ENCODE assay signal across 1 cellular context in the genomic region with DNA sequence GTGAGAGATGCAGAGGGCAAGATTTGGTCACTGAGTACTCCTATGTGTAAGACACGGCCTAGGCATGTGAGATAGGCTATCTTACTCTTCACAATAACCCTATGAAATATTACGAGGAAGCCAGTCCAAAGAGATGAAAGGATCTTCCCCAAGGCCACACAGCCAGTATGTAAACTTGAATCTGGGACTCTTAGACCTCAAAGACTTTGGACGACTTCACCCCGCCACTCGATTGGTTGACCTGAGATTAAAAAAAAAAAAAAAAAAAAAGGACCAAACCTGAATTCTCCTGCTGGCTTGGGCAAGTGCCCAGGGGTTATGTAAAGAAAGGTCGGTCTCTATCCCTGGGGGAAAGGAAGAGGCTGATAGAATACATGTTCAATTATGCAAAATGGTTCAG.
A peak's percentile ranks its signal among the peaks of the same experiment; 100 is the strongest.
TF ChIP-seq lines count a peak whose summit lies in the region.

No MANE protein-coding gene starts in this region.

TF ChIP-seq in HepG2, 621 proteins besides CTCF, POLR2A, EP300 and RAD21 (continued from another document and continues in another):
- TF ChIP-seq, protein P1, sequence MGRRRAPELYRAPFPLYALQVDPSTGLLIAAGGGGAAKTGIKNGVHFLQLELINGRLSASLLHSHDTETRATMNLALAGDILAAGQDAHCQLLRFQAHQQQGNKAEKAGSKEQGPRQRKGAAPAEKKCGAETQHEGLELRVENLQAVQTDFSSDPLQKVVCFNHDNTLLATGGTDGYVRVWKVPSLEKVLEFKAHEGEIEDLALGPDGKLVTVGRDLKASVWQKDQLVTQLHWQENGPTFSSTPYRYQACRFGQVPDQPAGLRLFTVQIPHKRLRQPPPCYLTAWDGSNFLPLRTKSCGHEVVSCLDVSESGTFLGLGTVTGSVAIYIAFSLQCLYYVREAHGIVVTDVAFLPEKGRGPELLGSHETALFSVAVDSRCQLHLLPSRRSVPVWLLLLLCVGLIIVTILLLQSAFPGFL (CRISPR knock-in tag; IDR thresholded peaks at IDR 0.05), result no peak
- TF ChIP-seq, protein P2, sequence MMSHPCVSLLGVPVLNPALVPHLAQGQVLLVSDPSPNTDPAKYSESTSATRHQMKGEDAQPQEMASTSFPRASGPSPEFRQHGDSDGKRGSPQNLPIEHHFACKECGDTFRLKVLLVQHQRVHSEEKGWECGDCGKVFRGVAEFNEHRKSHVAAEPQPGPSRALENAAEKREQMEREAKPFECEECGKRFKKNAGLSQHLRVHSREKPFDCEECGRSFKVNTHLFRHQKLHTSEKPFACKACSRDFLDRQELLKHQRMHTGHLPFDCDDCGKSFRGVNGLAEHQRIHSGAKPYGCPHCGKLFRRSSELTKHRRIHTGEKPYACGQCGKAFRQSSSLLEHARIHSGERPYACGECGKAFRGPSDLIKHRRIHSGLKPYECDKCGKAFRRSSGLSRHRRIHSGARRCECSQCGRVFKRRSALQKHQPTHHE (CRISPR knock-in tag; IDR thresholded peaks at IDR 0.05; ENCODE audit: borderline replicate concordance), result no peak
- TF ChIP-seq TP53 (CRISPR knock-in tag; conservative IDR thresholded peaks at IDR 0.05) (no peak), TEAD2 (CRISPR knock-in tag; IDR thresholded peaks at IDR 0.05) (no peak), NKX3-1 (CRISPR knock-in tag; IDR thresholded peaks at IDR 0.05) (peak; percentile 57; the same call in 1 of the 2 replicates), GPN1 (CRISPR knock-in tag; IDR thresholded peaks at IDR 0.05; ENCODE audit: borderline replicate concordance) (no peak), ISL2 (CRISPR knock-in tag; IDR thresholded peaks at IDR 0.05) (0 out of 2 replicates have a peak, but pooled peaks have one; percentile 28), CREM (IDR thresholded peaks at IDR 0.05) (no peak), CREM (CRISPR knock-in tag; IDR thresholded peaks at IDR 0.05) (no peak), ARNTL (CRISPR knock-in tag; IDR thresholded peaks at IDR 0.05) (no peak), ETV6 (CRISPR knock-in tag; conservative IDR thresholded peaks at IDR 0.05) (no peak), RARA (CRISPR knock-in tag; IDR thresholded peaks at IDR 0.05) (peak; percentile 58), FOXM1 (CRISPR knock-in tag; IDR thresholded peaks at IDR 0.05) (no peak), ZNF44 (CRISPR knock-in tag; IDR thresholded peaks at IDR 0.05) (no peak), CHD2 (IDR thresholded peaks at IDR 0.05; ENCODE audit: low read depth, low read length) (no peak), SRSF4 (IDR thresholded peaks at IDR 0.05; ENCODE audit: low read depth, low read length, poor library complexity, severe bottlenecking) (no peak), ZNF432 (CRISPR knock-in tag; IDR thresholded peaks at IDR 0.05; ENCODE audit: borderline replicate concordance) (no peak), ZNF17 (CRISPR knock-in tag; IDR thresholded peaks at IDR 0.05) (no peak), ZNF780A (CRISPR knock-in tag; IDR thresholded peaks at IDR 0.05) (no peak), SOX13 (IDR thresholded peaks at IDR 0.05) (no peak), SOX13 (CRISPR knock-in tag; conservative IDR thresholded peaks at IDR 0.05 in 1 of 2, IDR thresholded peaks at IDR 0.05 in 1 of 2) (peak in 1 of 2 experiments; percentile 34; a peak in 1 of 4 replicates), ZFP1 (CRISPR knock-in tag; IDR thresholded peaks at IDR 0.05) (no peak), ZNF703 (CRISPR knock-in tag; IDR thresholded peaks at IDR 0.05; ENCODE audit: borderline replicate concordance) (no peak), RBAK (CRISPR knock-in tag; IDR thresholded peaks at IDR 0.05) (no peak), NCOR1 (IDR thresholded peaks at IDR 0.05; ENCODE audit: borderline replicate concordance, low read length) (peak; percentile 53; the same call in 1 of the 2 replicates), MXI1 (IDR thresholded peaks at IDR 0.05; ENCODE audit: borderline replicate concordance, low read depth, low read length) (no peak), KLF15 (CRISPR knock-in tag; IDR thresholded peaks at IDR 0.05; ENCODE audit: borderline replicate concordance) (no peak), ZNF766 (CRISPR knock-in tag; IDR thresholded peaks at IDR 0.05; ENCODE audit: borderline replicate concordance) (no peak), RXRB (CRISPR knock-in tag; IDR thresholded peaks at IDR 0.05; ENCODE audit: borderline replicate concordance) (0 out of 2 replicates have a peak, but pooled peaks have one; percentile 17), CENPT (CRISPR knock-in tag; IDR thresholded peaks at IDR 0.05; ENCODE audit: low read depth) (no peak), ZNF3 (CRISPR knock-in tag; IDR thresholded peaks at IDR 0.05) (no peak), SALL2 (CRISPR knock-in tag; IDR thresholded peaks at IDR 0.05) (no peak), HDAC1 (CRISPR knock-in tag; IDR thresholded peaks at IDR 0.05) (no peak), FOXJ3 (CRISPR knock-in tag; IDR thresholded peaks at IDR 0.05; ENCODE audit: borderline replicate concordance) (0 out of 2 replicates have a peak, but pooled peaks have one; percentile 40), TEAD3 (CRISPR knock-in tag; optimal IDR thresholded peaks at IDR 0.05; ENCODE audit: borderline replicate concordance) (no peak), ATRX (CRISPR knock-in tag; IDR thresholded peaks at IDR 0.05; ENCODE audit: borderline replicate concordance) (no peak)
- TF ChIP-seq, protein P3, sequence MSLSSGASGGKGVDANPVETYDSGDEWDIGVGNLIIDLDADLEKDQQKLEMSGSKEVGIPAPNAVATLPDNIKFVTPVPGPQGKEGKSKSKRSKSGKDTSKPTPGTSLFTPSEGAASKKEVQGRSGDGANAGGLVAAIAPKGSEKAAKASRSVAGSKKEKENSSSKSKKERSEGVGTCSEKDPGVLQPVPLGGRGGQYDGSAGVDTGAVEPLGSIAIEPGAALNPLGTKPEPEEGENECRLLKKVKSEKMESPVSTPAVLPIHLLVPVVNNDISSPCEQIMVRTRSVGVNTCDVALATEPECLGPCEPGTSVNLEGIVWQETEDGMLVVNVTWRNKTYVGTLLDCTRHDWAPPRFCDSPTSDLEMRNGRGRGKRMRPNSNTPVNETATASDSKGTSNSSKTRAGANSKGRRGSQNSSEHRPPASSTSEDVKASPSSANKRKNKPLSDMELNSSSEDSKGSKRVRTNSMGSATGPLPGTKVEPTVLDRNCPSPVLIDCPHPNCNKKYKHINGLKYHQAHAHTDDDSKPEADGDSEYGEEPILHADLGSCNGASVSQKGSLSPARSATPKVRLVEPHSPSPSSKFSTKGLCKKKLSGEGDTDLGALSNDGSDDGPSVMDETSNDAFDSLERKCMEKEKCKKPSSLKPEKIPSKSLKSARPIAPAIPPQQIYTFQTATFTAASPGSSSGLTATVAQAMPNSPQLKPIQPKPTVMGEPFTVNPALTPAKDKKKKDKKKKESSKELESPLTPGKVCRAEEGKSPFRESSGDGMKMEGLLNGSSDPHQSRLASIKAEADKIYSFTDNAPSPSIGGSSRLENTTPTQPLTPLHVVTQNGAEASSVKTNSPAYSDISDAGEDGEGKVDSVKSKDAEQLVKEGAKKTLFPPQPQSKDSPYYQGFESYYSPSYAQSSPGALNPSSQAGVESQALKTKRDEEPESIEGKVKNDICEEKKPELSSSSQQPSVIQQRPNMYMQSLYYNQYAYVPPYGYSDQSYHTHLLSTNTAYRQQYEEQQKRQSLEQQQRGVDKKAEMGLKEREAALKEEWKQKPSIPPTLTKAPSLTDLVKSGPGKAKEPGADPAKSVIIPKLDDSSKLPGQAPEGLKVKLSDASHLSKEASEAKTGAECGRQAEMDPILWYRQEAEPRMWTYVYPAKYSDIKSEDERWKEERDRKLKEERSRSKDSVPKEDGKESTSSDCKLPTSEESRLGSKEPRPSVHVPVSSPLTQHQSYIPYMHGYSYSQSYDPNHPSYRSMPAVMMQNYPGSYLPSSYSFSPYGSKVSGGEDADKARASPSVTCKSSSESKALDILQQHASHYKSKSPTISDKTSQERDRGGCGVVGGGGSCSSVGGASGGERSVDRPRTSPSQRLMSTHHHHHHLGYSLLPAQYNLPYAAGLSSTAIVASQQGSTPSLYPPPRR (CRISPR knock-in tag; IDR thresholded peaks at IDR 0.05; ENCODE audit: borderline replicate concordance), result peak; percentile 46; the same call in 1 of the 2 replicates
- TF ChIP-seq, protein P4, sequence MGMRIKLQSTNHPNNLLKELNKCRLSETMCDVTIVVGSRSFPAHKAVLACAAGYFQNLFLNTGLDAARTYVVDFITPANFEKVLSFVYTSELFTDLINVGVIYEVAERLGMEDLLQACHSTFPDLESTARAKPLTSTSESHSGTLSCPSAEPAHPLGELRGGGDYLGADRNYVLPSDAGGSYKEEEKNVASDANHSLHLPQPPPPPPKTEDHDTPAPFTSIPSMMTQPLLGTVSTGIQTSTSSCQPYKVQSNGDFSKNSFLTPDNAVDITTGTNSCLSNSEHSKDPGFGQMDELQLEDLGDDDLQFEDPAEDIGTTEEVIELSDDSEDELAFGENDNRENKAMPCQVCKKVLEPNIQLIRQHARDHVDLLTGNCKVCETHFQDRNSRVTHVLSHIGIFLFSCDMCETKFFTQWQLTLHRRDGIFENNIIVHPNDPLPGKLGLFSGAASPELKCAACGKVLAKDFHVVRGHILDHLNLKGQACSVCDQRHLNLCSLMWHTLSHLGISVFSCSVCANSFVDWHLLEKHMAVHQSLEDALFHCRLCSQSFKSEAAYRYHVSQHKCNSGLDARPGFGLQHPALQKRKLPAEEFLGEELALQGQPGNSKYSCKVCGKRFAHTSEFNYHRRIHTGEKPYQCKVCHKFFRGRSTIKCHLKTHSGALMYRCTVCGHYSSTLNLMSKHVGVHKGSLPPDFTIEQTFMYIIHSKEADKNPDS (CRISPR knock-in tag; IDR thresholded peaks at IDR 0.05), result no peak
- TF ChIP-seq, protein P5, sequence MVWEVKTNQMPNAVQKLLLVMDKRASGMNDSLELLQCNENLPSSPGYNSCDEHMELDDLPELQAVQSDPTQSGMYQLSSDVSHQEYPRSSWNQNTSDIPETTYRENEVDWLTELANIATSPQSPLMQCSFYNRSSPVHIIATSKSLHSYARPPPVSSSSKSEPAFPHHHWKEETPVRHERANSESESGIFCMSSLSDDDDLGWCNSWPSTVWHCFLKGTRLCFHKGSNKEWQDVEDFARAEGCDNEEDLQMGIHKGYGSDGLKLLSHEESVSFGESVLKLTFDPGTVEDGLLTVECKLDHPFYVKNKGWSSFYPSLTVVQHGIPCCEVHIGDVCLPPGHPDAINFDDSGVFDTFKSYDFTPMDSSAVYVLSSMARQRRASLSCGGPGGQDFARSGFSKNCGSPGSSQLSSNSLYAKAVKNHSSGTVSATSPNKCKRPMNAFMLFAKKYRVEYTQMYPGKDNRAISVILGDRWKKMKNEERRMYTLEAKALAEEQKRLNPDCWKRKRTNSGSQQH (CRISPR knock-in tag; IDR thresholded peaks at IDR 0.05; ENCODE audit: low read depth), result no peak
- TF ChIP-seq, protein P6, sequence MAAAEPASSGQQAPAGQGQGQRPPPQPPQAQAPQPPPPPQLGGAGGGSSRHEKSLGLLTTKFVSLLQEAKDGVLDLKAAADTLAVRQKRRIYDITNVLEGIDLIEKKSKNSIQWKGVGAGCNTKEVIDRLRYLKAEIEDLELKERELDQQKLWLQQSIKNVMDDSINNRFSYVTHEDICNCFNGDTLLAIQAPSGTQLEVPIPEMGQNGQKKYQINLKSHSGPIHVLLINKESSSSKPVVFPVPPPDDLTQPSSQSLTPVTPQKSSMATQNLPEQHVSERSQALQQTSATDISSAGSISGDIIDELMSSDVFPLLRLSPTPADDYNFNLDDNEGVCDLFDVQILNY (CRISPR knock-in tag; conservative IDR thresholded peaks at IDR 0.05), result no peak
- TF ChIP-seq, protein P7, sequence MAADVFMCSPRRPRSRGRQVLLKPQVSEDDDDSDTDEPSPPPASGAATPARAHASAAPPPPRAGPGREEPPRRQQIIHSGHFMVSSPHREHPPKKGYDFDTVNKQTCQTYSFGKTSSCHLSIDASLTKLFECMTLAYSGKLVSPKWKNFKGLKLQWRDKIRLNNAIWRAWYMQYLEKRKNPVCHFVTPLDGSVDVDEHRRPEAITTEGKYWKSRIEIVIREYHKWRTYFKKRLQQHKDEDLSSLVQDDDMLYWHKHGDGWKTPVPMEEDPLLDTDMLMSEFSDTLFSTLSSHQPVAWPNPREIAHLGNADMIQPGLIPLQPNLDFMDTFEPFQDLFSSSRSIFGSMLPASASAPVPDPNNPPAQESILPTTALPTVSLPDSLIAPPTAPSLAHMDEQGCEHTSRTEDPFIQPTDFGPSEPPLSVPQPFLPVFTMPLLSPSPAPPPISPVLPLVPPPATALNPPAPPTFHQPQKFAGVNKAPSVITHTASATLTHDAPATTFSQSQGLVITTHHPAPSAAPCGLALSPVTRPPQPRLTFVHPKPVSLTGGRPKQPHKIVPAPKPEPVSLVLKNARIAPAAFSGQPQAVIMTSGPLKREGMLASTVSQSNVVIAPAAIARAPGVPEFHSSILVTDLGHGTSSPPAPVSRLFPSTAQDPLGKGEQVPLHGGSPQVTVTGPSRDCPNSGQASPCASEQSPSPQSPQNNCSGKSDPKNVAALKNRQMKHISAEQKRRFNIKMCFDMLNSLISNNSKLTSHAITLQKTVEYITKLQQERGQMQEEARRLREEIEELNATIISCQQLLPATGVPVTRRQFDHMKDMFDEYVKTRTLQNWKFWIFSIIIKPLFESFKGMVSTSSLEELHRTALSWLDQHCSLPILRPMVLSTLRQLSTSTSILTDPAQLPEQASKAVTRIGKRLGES (CRISPR knock-in tag; IDR thresholded peaks at IDR 0.05; ENCODE audit: borderline replicate concordance), result no peak
- TF ChIP-seq, protein P8, sequence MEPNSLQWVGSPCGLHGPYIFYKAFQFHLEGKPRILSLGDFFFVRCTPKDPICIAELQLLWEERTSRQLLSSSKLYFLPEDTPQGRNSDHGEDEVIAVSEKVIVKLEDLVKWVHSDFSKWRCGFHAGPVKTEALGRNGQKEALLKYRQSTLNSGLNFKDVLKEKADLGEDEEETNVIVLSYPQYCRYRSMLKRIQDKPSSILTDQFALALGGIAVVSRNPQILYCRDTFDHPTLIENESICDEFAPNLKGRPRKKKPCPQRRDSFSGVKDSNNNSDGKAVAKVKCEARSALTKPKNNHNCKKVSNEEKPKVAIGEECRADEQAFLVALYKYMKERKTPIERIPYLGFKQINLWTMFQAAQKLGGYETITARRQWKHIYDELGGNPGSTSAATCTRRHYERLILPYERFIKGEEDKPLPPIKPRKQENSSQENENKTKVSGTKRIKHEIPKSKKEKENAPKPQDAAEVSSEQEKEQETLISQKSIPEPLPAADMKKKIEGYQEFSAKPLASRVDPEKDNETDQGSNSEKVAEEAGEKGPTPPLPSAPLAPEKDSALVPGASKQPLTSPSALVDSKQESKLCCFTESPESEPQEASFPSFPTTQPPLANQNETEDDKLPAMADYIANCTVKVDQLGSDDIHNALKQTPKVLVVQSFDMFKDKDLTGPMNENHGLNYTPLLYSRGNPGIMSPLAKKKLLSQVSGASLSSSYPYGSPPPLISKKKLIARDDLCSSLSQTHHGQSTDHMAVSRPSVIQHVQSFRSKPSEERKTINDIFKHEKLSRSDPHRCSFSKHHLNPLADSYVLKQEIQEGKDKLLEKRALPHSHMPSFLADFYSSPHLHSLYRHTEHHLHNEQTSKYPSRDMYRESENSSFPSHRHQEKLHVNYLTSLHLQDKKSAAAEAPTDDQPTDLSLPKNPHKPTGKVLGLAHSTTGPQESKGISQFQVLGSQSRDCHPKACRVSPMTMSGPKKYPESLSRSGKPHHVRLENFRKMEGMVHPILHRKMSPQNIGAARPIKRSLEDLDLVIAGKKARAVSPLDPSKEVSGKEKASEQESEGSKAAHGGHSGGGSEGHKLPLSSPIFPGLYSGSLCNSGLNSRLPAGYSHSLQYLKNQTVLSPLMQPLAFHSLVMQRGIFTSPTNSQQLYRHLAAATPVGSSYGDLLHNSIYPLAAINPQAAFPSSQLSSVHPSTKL (CRISPR knock-in tag; IDR thresholded peaks at IDR 0.05), result peak; percentile 61
